ENCODE assay signal across 29 cellular contexts in genomic region chr14:96839251-96839650, GRCh38.
"Had no signal": no experiment of that assay in that cellular context is flagged by ENCODE, and none has a peak within 500 bp of the region (broad histone marks: within the 10 kb centered on the region; RNA-seq: fewer than 3 reads in every experiment).

No MANE protein-coding gene starts in this region.

- H3K4me2 ChIP-seq: neural progenitor cell had no signal

- FAIRE-seq: small intestine, urothelium cell line had no signal

- H3K4me3 ChIP-seq: neural progenitor cell, ovary, psoas muscle, right lobe of liver, sigmoid colon, stomach, thoracic aorta, thyroid gland, tibial nerve, upper lobe of left lung, vagina had no signal

- H3K4me1 ChIP-seq: neural progenitor cell, parathyroid adenoma, psoas muscle, sigmoid colon, stomach, thyroid gland, tibial nerve, upper lobe of left lung, vagina had no signal

- H3K36me3 Mint-ChIP-seq: natural killer cell had no signal

- DNase-seq: natural killer cell; occipital lobe; ovary; posterior cingulate gyrus; psoas muscle; right cardiac atrium; right lobe of liver; sigmoid colon; small intestine; stimulated activated CD4-positive, alpha-beta T cell treated with anti-CD3 and anti-CD28 coated beads, Interleukin-15, amount 100 ng/mL, for 24 hours; stimulated activated CD4-positive, alpha-beta T cell treated with anti-CD3 and anti-CD28 coated beads, Interleukin-2, amount 100 ng/mL, for 24 hours; stimulated activated CD4-positive, alpha-beta T cell treated with anti-CD3 and anti-CD28 coated beads, Interleukin-2, amount 100 ng/mL, for 48 hours; stimulated activated CD4-positive, alpha-beta T cell treated with anti-CD3 and anti-CD28 coated beads, Interleukin-4, amount 100 ng/mL, for 24 hours; stimulated activated naive B cell treated with anti-CD40 and anti-IgM and Interleukin-4, amounts not matched to agents 10 μg/mL and 1 μg/mL and 100 μg/mL, for 72 hours; stimulated activated naive CD4-positive, alpha-beta T cell treated with Interleukin-2 at 50 U/mL for 16 hours; stomach; thyroid gland; trophoblast cell; upper lobe of left lung had no signal

- H3K27me3 ChIP-seq: neural progenitor cell, ovary, right lobe of liver, sigmoid colon, stomach, thyroid gland, tibial nerve, upper lobe of left lung, vagina had no signal

- ATAC-seq: natural killer cell; psoas muscle; right cardiac atrium; right lobe of liver; stimulated activated effector memory CD8-positive, alpha-beta T cell treated with anti-CD3 and anti-CD28 coated beads, Interleukin-12 subunit alpha, Interleukin-12 subunit beta, amount 100 ng/mL, for 72 hours; stimulated activated naive B cell treated with anti-CD40 and anti-IgM and Interleukin-4, amounts not matched to agents 10 μg/mL and 1 μg/mL and 100 μg/mL, for 72 hours had no signal

- H3K27ac Mint-ChIP-seq: natural killer cell; nephron; neural progenitor cell; stimulated activated effector memory CD8-positive, alpha-beta T cell treated with anti-CD3 and anti-CD28 coated beads, Interleukin-12 subunit alpha, Interleukin-12 subunit beta, amount 100 ng/mL, for 72 hours; stimulated activated naive B cell treated with anti-CD40 and anti-IgM and Interleukin-4, amounts not matched to agents 10 μg/mL and 1 μg/mL and 100 μg/mL, for 72 hours; stimulated activated naive CD8-positive, alpha-beta T cell treated with anti-CD3 and anti-CD28 coated beads, Interleukin-15, Interleukin-2, amounts not matched to agents 100 ng/mL and 50 ng/mL, for 24 hours had no signal

- H3K79me2 ChIP-seq: parathyroid adenoma had no signal

- H3K9me3 ChIP-seq: ovary, psoas muscle, right lobe of liver, sigmoid colon, stomach, thoracic aorta, thyroid gland, tibial nerve, upper lobe of left lung, vagina had no signal

- H3K9me3 Mint-ChIP-seq: natural killer cell; nephron; neural progenitor cell; stimulated activated effector memory CD8-positive, alpha-beta T cell treated with anti-CD3 and anti-CD28 coated beads, Interleukin-12 subunit alpha, Interleukin-12 subunit beta, amount 100 ng/mL, for 72 hours; stimulated activated naive B cell treated with anti-CD40 and anti-IgM and Interleukin-4, amounts not matched to agents 10 μg/mL and 1 μg/mL and 100 μg/mL, for 72 hours; stimulated activated naive CD8-positive, alpha-beta T cell treated with anti-CD3 and anti-CD28 coated beads, Interleukin-15, Interleukin-2, amounts not matched to agents 100 ng/mL and 50 ng/mL, for 24 hours had no signal

- H3K36me3 ChIP-seq: ovary, right lobe of liver, thoracic aorta, thyroid gland, vagina had no signal

- H2AFZ ChIP-seq: neural progenitor cell, parathyroid adenoma had no signal

- H3K9ac ChIP-seq: neural progenitor cell, parathyroid adenoma had no signal

- H3K4me3 Mint-ChIP-seq: natural killer cell; nephron; neural progenitor cell; stimulated activated effector memory CD8-positive, alpha-beta T cell treated with anti-CD3 and anti-CD28 coated beads, Interleukin-12 subunit alpha, Interleukin-12 subunit beta, amount 100 ng/mL, for 72 hours; stimulated activated naive B cell treated with anti-CD40 and anti-IgM and Interleukin-4, amounts not matched to agents 10 μg/mL and 1 μg/mL and 100 μg/mL, for 72 hours; stimulated activated naive CD8-positive, alpha-beta T cell treated with anti-CD3 and anti-CD28 coated beads, Interleukin-15, Interleukin-2, amounts not matched to agents 100 ng/mL and 50 ng/mL, for 24 hours had no signal

- H3K27ac ChIP-seq: neural progenitor cell, ovary, parathyroid adenoma, psoas muscle, right lobe of liver, sigmoid colon, stomach, thoracic aorta, thyroid gland, tibial nerve, upper lobe of left lung, vagina had no signal

- H3K27me3 Mint-ChIP-seq: progenitor cell of endocrine pancreas; stimulated activated naive B cell treated with anti-CD40 and anti-IgM and Interleukin-4, amounts not matched to agents 10 μg/mL and 1 μg/mL and 100 μg/mL, for 72 hours; stimulated activated naive CD8-positive, alpha-beta T cell treated with anti-CD3 and anti-CD28 coated beads, Interleukin-15, Interleukin-2, amounts not matched to agents 100 ng/mL and 50 ng/mL, for 24 hours had no signal

- H3K4me1 Mint-ChIP-seq: natural killer cell; nephron; stimulated activated effector memory CD8-positive, alpha-beta T cell treated with anti-CD3 and anti-CD28 coated beads, Interleukin-12 subunit alpha, Interleukin-12 subunit beta, amount 100 ng/mL, for 72 hours had no signal
